In the genomic region with DNA sequence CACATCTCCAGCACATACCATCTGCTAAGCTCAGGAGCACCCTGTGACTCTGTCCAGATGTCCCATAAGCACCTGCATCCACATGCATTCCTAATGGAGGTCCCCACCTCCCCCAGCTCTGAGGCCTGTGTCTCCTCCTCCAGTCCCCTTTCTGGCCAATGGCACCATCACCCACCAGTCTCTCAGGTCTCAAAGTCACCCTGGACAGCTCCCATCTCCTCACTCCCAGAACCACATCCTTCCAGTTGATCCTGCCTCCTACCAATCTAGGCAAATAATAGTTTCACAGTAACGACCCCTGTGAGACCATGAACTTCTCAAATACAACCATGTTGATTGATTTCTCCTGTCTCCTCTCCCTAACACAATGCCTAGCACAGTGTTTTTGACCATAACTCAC, we compare ENCODE assay signal across 29 cellular contexts. TPM values are rescaled to one million over a fixed set of nuclear protein-coding genes. Genes with fewer than 3 reads are reported as not detected.
"Had no signal": no experiment of that assay in that cellular context is flagged by ENCODE, and none has a peak within 500 bp of the region (broad histone marks: within the 10 kb centered on the region; RNA-seq: fewer than 3 reads in every experiment).

No MANE protein-coding gene starts in this region.

- H3K4me3 Mint-ChIP-seq: activated B cell treated with CpG ODN at 0.5 μM for 24 hours; activated CD4-positive, alpha-beta T cell treated with anti-CD3 and anti-CD28 coated beads, Interleukin-2, amount 10 ng/mL, durations not matched to agents 24 days and 14 days; activated CD8-positive, alpha-beta memory T cell treated with anti-CD3 and anti-CD28 coated beads, Interleukin-2, amount 10 ng/mL, durations not matched to agents 7 days and 5 days; activated naive CD4-positive, alpha-beta T cell treated with anti-CD3 and anti-CD28 coated beads, Interleukin-2, amount 50 U/mL, for 24 hours; activated T-cell treated with anti-CD3 and anti-CD28 coated beads, Interleukin-2, amount 50 U/mL, for 24 hours; activated T-helper 1 cell treated with anti-CD3 and anti-CD28 coated beads, Interleukin-12 subunit alpha, Interleukin-12 subunit beta, Interleukin-2, Interleukin-4 antibody, amounts not matched to agents 30 ng/mL and 10 ng/mL and 1 ng/mL, durations not matched to agents 14 hours and 24 hours and 36 hours; T-helper 1 cell treated with Interleukin-12 subunit alpha and Interleukin-12 subunit beta and Interleukin-4 antibody, amounts not matched to agents 30 μg/mL and 1 μg/mL, for 36 hours had no signal

- H3K9me3 Mint-ChIP-seq: activated B cell treated with CpG ODN at 0.5 μM for 24 hours; activated CD4-positive, alpha-beta T cell treated with anti-CD3 and anti-CD28 coated beads, Interleukin-2, amount 10 ng/mL, durations not matched to agents 24 days and 14 days; activated naive CD4-positive, alpha-beta T cell treated with anti-CD3 and anti-CD28 coated beads, Interleukin-2, amount 50 U/mL, for 24 hours; activated T-cell treated with anti-CD3 and anti-CD28 coated beads, Interleukin-2, amount 50 U/mL, for 24 hours; activated T-helper 1 cell treated with anti-CD3 and anti-CD28 coated beads, Interleukin-12 subunit alpha, Interleukin-12 subunit beta, Interleukin-2, Interleukin-4 antibody, amounts not matched to agents 30 ng/mL and 10 ng/mL and 1 ng/mL, durations not matched to agents 14 hours and 24 hours and 36 hours; T-helper 1 cell treated with Interleukin-12 subunit alpha and Interleukin-12 subunit beta and Interleukin-4 antibody, amounts not matched to agents 30 μg/mL and 1 μg/mL, for 36 hours had no signal

- H3K36me3 Mint-ChIP-seq: activated CD8-positive, alpha-beta memory T cell treated with anti-CD3 and anti-CD28 coated beads, Interleukin-2, amount 10 ng/mL, durations not matched to agents 7 days and 5 days had no signal

- H3K27ac Mint-ChIP-seq: activated B cell treated with CpG ODN at 0.5 μM for 24 hours; activated CD4-positive, alpha-beta T cell treated with anti-CD3 and anti-CD28 coated beads, Interleukin-2, amount 10 ng/mL, durations not matched to agents 24 days and 14 days; activated CD8-positive, alpha-beta memory T cell treated with anti-CD3 and anti-CD28 coated beads, Interleukin-2, amount 10 ng/mL, durations not matched to agents 7 days and 5 days; activated naive CD4-positive, alpha-beta T cell treated with anti-CD3 and anti-CD28 coated beads, Interleukin-2, amount 50 U/mL, for 24 hours; activated T-cell treated with anti-CD3 and anti-CD28 coated beads, Interleukin-2, amount 50 U/mL, for 24 hours; activated T-helper 1 cell treated with anti-CD3 and anti-CD28 coated beads, Interleukin-12 subunit alpha, Interleukin-12 subunit beta, Interleukin-2, Interleukin-4 antibody, amounts not matched to agents 30 ng/mL and 10 ng/mL and 1 ng/mL, durations not matched to agents 14 hours and 24 hours and 36 hours; T-helper 1 cell treated with Interleukin-12 subunit alpha and Interleukin-12 subunit beta and Interleukin-4 antibody, amounts not matched to agents 30 μg/mL and 1 μg/mL, for 36 hours had no signal

- H3K4me1 Mint-ChIP-seq: activated B cell treated with CpG ODN at 0.5 μM for 24 hours had no signal

- H3K4me1 ChIP-seq: breast epithelium had no signal

- ATAC-seq: activated CD8-positive, alpha-beta memory T cell treated with anti-CD3 and anti-CD28 coated beads, Interleukin-2, amount 10 ng/mL, durations not matched to agents 7 days and 5 days; Panc1; Right ventricle myocardium inferior had no signal

- H3K27me3 ChIP-seq: breast epithelium, MG63 had no signal

- H3K4me3 ChIP-seq: breast epithelium, MG63, SJCRH30 had no signal

- H3K9me3 ChIP-seq: breast epithelium, MG63, SJCRH30 had no signal

- H3K27ac ChIP-seq: breast epithelium, SJCRH30 had no signal

- DNase-seq: activated B cell treated with CpG ODN at 0.5 μM for 24 hours; activated CD4-positive, alpha-beta T cell treated with anti-CD3 and anti-CD28 coated beads for 1 hour; activated CD4-positive, alpha-beta T cell treated with anti-CD3 and anti-CD28 coated beads, Interleukin-2, amount 10 ng/mL, durations not matched to agents 24 days and 14 days; activated CD4-positive, alpha-beta T cell treated with anti-CD3 and anti-CD28 coated beads, Interleukin-2, amount 50 U/mL, for 48 hours; activated CD8-positive, alpha-beta memory T cell treated with anti-CD3 and anti-CD28 coated beads, Interleukin-2, amount 10 ng/mL, durations not matched to agents 7 days and 5 days; activated effector memory CD4-positive, alpha-beta T cell treated with Interleukin-2 at 50 U/mL for 16 hours; activated naive CD4-positive, alpha-beta T cell; activated T-cell treated with anti-CD3 and anti-CD28 coated beads, Interleukin-2, amount 50 U/mL, for 24 hours; aorta; caudate nucleus; MG63; MV-4-11; NCI-H1092 treated with DMSO at 0.1 percent for 48 hours; NCI-H1417 treated with DMSO at 0.1 percent for 48 hours; NCI-H1694; NCI-H2029 treated with DMSO at 0.1 percent for 48 hours; NCI-H345; NCI-H510A; NCI-H526 treated with DMSO at 0.1 percent for 48 hours; NCI-H82; RPMI8226; SJCRH30 had no signal

- H3K36me3 ChIP-seq: breast epithelium, MG63, SJCRH30 had no signal

RNA-seq across cellular contexts. Expression of a gene that starts 40.1 kb away (rescaled TPM):
- total RNA-seq: activated B cell treated with CpG ODN at 0.5 μM for 24 hours; activated CD4-positive, alpha-beta T cell treated with anti-CD3 and anti-CD28 coated beads, Interleukin-2, amount 10 ng/mL, durations not matched to agents 24 days and 14 days; OCI-LY7; SJCRH30 had no signal
